ENCODE assay signal across 20 cellular contexts in genomic region chr2:124975224-124975623, GRCh38.
DNase-seq lines count a peak whose midpoint lies in the region; ATAC-seq and TF ChIP-seq lines count a peak whose summit lies in the region.
"Had no signal": no experiment of that assay in that cellular context is flagged by ENCODE, and none has a peak within 500 bp of the region (broad histone marks: within the 10 kb centered on the region; RNA-seq: fewer than 3 reads in every experiment).

No MANE protein-coding gene starts in this region.

- no peak for TF ChIP-seq POLR2A in uterus (IDR thresholded peaks at IDR 0.05)

- no peak for ATAC-seq in GM21717 (IDR thresholded peaks at IDR 0.05; ENCODE audit: unreplicated experiment)
- ATAC-seq: A549, Right ventricle myocardium inferior, SK-N-SH treated with all-trans-retinoic acid at 6 μM for 48 hours had no signal

- H4K91ac ChIP-seq in mesenchymal stem cell (ENCODE audit: low read length), result no peak overlapping the region

- H3K4me1 ChIP-seq in mesenchymal stem cell (ENCODE audit: control insufficient read depth, insufficient read depth, low read depth, low read length) (peaks cover 6% of the 10 kb centered on the region), uterus (no peaks in the 10 kb centered on the region)
- H3K4me1 ChIP-seq: A549; BLaER1 treated with 17β-estradiol and CSF1 and Interleukin-3, amounts not matched to agents 10 nM and 100 nM; SJCRH30 had no signal

- H2BK12ac ChIP-seq in mesenchymal stem cell (ENCODE audit: low read length in 2 of 2), result no peak overlapping the region

- no peaks in the 10 kb centered on the region for H3K36me3 ChIP-seq in mesenchymal stem cell (ENCODE audit: control insufficient read depth in 1 of 2, insufficient read depth in 2 of 2, low read depth in 1 of 2, low read length in 2 of 2)
- H3K36me3 ChIP-seq in uterus, result no peaks in the 10 kb centered on the region
- H3K36me3 ChIP-seq: BLaER1 treated with 17β-estradiol and CSF1 and Interleukin-3, amounts not matched to agents 10 nM and 100 nM; SJCRH30 had no signal

- no peak overlapping the region for H3K27ac ChIP-seq in mesenchymal stem cell (ENCODE audit: low read length, poor library complexity, severe bottlenecking)
- H3K27ac ChIP-seq in uterus, result no peak overlapping the region
- H3K27ac ChIP-seq: A549; BLaER1 treated with 17β-estradiol and CSF1 and Interleukin-3, amounts not matched to agents 10 nM and 100 nM; PC-9; SJCRH30 had no signal

- H3K79me1 ChIP-seq in mesenchymal stem cell (replicated peaks; ENCODE audit: low read length, poor library complexity, severe bottlenecking), result no peaks in the 10 kb centered on the region

- intact Hi-C loops in uterus (cut with DNase I; ENCODE audit: low total_unique reads), result no loop called here

- H3K9me3 ChIP-seq in mesenchymal stem cell (ENCODE audit: control insufficient read depth, low read length), result no peaks in the 10 kb centered on the region
- H3K9me3 ChIP-seq in uterus, result no peaks in the 10 kb centered on the region
- H3K9me3 ChIP-seq: A549; BLaER1 treated with 17β-estradiol and CSF1 and Interleukin-3, amounts not matched to agents 10 nM and 100 nM; SJCRH30 had no signal

- peak overlapping the region in 1 of 2 experiments; percentile 1 for H3K18ac ChIP-seq in mesenchymal stem cell (ENCODE audit: low read depth in 1 of 2, low read length in 2 of 2)

- no peak overlapping the region for H2AK5ac ChIP-seq in mesenchymal stem cell (ENCODE audit: low read length, severe bottlenecking)

- H2AFZ ChIP-seq in mesenchymal stem cell (ENCODE audit: low read depth, low read length), result no peak overlapping the region
- H2AFZ ChIP-seq: PC-9 had no signal

- 88% methylated on average over 2 of the region's 3 CpGs for WGBS in mesenchymal stem cell

- no peak overlapping the region for H2BK5ac ChIP-seq in mesenchymal stem cell (ENCODE audit: low read depth, low read length, poor library complexity, severe bottlenecking)

- H3K14ac ChIP-seq in mesenchymal stem cell (ENCODE audit: low read length in 2 of 2), result no peak overlapping the region

- no peak overlapping the region for H2BK120ac ChIP-seq in mesenchymal stem cell (ENCODE audit: low read depth, low read length)

- no peak overlapping the region for H3K4me2 ChIP-seq in mesenchymal stem cell (ENCODE audit: low read length, poor library complexity, severe bottlenecking)
- H3K4me2 ChIP-seq: A549; BLaER1 treated with 17β-estradiol and CSF1 and Interleukin-3, amounts not matched to agents 10 nM and 100 nM; PC-9 had no signal

- DNase-seq in HuH-7 (ENCODE audit: low spot score) (peak; percentile 10), foreskin melanocyte (peak; percentile 3), mesenchymal stem cell (peak; percentile 21), NCI-H82 (lab: John Stamatoyannopoulos, UW) (no peak), DMS 273 (lab: John Stamatoyannopoulos, UW; ENCODE audit: unreplicated experiment) (no peak), uterus (no peak)
- DNase-seq: AML-193; CD4-positive, alpha-beta T cell; KG1; MM.1S; NCI-H2029 treated with DMSO at 0.1 percent for 48 hours; NCI-H446 treated with DMSO at 0.1 percent for 48 hours; NCI-H526; PC-9; SJCRH30 had no signal

- no peaks in the 10 kb centered on the region for H3K27me3 ChIP-seq in mesenchymal stem cell (ENCODE audit: control insufficient read depth in 1 of 2, insufficient read depth in 1 of 2, low read length in 2 of 2)
- no peaks in the 10 kb centered on the region for H3K27me3 ChIP-seq in uterus
- H3K27me3 ChIP-seq: BLaER1 treated with 17β-estradiol and CSF1 and Interleukin-3, amounts not matched to agents 10 nM and 100 nM; SJCRH30 had no signal

- H2BK15ac ChIP-seq in mesenchymal stem cell (ENCODE audit: low read depth, poor library complexity, severe bottlenecking), result no peak overlapping the region

- no peak overlapping the region for H4K8ac ChIP-seq in mesenchymal stem cell (ENCODE audit: low read length)

- H3K4me3 ChIP-seq in mesenchymal stem cell (ENCODE audit: insufficient read depth in 1 of 2, low read depth in 1 of 2, low read length in 2 of 2), result no peak overlapping the region
- no peak overlapping the region for H3K4me3 ChIP-seq in uterus
- H3K4me3 ChIP-seq: A549; BLaER1 treated with 17β-estradiol and CSF1 and Interleukin-3, amounts not matched to agents 10 nM and 100 nM; PC-9; SJCRH30 had no signal

- H3K23ac ChIP-seq in mesenchymal stem cell (ENCODE audit: low read length in 2 of 2), result no peak overlapping the region

- no peak overlapping the region for H3K4ac ChIP-seq in mesenchymal stem cell (ENCODE audit: low read depth in 1 of 2, low read length in 2 of 2)

- no peak for TF ChIP-seq CTCF in uterus (IDR thresholded peaks at IDR 0.05)

- H3K9ac ChIP-seq in mesenchymal stem cell (ENCODE audit: low read length), result no peak overlapping the region
- H3K9ac ChIP-seq: BLaER1 treated with 17β-estradiol and CSF1 and Interleukin-3, amounts not matched to agents 10 nM and 100 nM had no signal

Comparison
In these comparisons a context has a peak if more than half of its experiments do, and no peak if none do; other contexts are left out.
1. DNase-seq: peak in HuH-7 (single experiment), foreskin melanocyte (single experiment) and mesenchymal stem cell (single experiment); none in NCI-H82 (single experiment), DMS 273 (single experiment) and uterus (0 of 2).